ENCODE assay signal across 8 cellular contexts in the genomic region with DNA sequence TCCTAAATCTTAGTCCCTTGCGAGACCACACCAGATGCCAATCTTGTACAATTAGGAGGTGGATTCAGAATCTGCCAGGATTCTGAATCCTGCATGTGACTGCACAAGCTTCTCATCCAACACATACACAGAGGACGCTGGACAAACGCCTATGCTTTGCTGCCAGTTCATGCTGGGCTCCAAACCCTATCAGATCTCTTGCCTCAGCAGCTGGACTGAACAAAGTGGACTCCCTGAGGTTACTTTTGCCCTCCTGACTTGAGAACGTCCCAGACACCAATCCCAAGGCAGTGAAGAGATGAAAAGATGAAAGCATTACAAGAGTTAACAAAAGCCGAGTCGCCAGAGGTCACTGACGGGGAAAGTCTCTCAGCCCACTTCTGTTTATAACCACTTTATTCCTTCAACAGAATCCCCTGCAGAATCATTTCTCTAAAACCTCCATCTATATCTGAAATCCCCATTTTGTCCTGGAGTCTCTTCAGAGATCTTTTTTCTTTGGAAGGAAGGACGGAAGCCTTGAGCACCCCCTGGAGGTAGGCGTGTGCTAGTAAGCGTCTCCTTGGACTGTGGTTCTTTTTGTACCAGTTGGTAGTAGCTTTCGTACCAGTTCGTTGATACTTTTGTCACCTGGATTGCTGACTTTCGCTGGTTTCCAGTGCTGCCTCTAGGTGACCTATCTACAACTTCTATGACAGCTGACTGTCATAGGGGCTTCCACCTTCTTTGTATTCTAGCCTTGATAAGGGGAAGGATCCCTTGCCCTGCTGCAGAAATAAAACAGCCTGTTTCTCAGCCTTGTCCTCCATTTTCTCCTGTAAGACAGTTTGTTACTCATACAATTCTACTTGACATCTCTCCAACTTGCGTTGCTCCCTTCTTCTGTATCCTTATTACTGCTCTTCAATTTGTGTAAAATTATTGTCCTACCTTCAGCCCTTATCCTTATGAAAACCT. TPM values are rescaled to one million over a fixed set of nuclear protein-coding genes. Genes with fewer than 3 reads are reported as not detected.
DNase-seq lines count a peak whose midpoint lies in the region; ATAC-seq and TF ChIP-seq lines count a peak whose summit lies in the region.

No MANE protein-coding gene starts in this region.

- H3K27me3 ChIP-seq in dorsolateral prefrontal cortex (no peaks in the 10 kb centered on the region), lower lobe of right lung (ENCODE audit: low read depth) (no peaks in the 10 kb centered on the region)

- DNase-seq in AG04449 (ENCODE audit: low read depth, low spot score) (no peak), NCI-H2227 treated with DMSO at 0.1 percent for 48 hours (lab: John Stamatoyannopoulos, UW) (peak; percentile 41), dorsolateral prefrontal cortex (peak; percentile 46 to 72 (median 60)), lower lobe of right lung (peak; percentile 53)
- peak; percentile 26 for DNase-seq in activated CD4-positive, alpha-beta T cell treated with anti-CD3 and anti-CD28 coated beads for 1 hour
- peak; percentile 37 to 55 (median 54) for DNase-seq in stimulated activated CD4-positive, alpha-beta T cell treated with anti-CD3 and anti-CD28 coated beads, TNF-alpha, amount 100 ng/mL, for 48 hours (ENCODE audit: low read depth in 3 of 3)

- POLR2A ChIA-PET in AG04449 (lab: Yijun Ruan, JAX), result interaction anchor here (1.4 kb wide), 1 partner anchor 364 kb away, joined by 3 read pairs; a partner anchor contains a TSS

- intact Hi-C loops in dorsolateral prefrontal cortex (cut with DNase I) (loop anchor here (1.0 to 10.0 kb wide), 6 partner anchors 154 to 364 kb away; a partner anchor contains a TSS), lower lobe of right lung (cut with DNase I) (no loop called here)

- no peaks in the 10 kb centered on the region for H3K9me3 ChIP-seq in lower lobe of right lung

- TF ChIP-seq CTCF in AG04449 (IDR thresholded peaks at IDR 0.05; ENCODE audit: insufficient read depth, low read length, missing control alignments) (peak; percentile 83), dorsolateral prefrontal cortex (IDR thresholded peaks at IDR 0.05 in 54 of 56, conservative IDR thresholded peaks at IDR 0.05 in 2 of 56; ENCODE audit: low read depth in 1 of 56, partially characterized antibody in 56 of 56) (peak; percentile 63 to 95 (median 89)), lower lobe of right lung (IDR thresholded peaks at IDR 0.05) (peak; percentile 94)

- H3K4me1 ChIP-seq in lower lobe of right lung, result peaks cover 14% of the 10 kb centered on the region

- no peaks in the 10 kb centered on the region for H3K36me3 ChIP-seq in lower lobe of right lung

- CTCF ChIA-PET in AG04449 (lab: Yijun Ruan, JAX), result interaction anchor here (0.6 to 9.1 kb wide), 43 partner anchors 11 to 568 kb away, joined by 3 to 80 read pairs (median 5); a partner anchor contains a TSS

- peak overlapping the region; percentile 2; the same call in 1 of the 2 replicates for H3K4me3 ChIP-seq in AG04449 (ENCODE audit: low read depth, low read length)
- peak overlapping the region in 58 of 59 donors; percentile 2 to 64 (median 42) for H3K4me3 ChIP-seq in dorsolateral prefrontal cortex
- peak overlapping the region; percentile 36 for H3K4me3 ChIP-seq in lower lobe of right lung

- ATAC-seq in GM18858 (IDR thresholded peaks at IDR 0.05; ENCODE audit: unreplicated experiment) (peak; percentile 31), HG03108 (IDR thresholded peaks at IDR 0.05; ENCODE audit: unreplicated experiment) (peak; percentile 40), lower lobe of right lung (peak; percentile 94 to 95)

- H3K27ac ChIP-seq in dorsolateral prefrontal cortex (peak overlapping the region in 40 of 59 donors; percentile 5 to 80 (median 52)), lower lobe of right lung (no peak overlapping the region)

RNA-seq across cellular contexts. Expression of a gene that starts 26.1 kb away (rescaled TPM):
- 10 to 100 TPM; 19.7 to 40.3 (median 29.2) TPM for total RNA-seq in dorsolateral prefrontal cortex
- 21.0 TPM for total RNA-seq in lower lobe of right lung

Comparison
In these comparisons a context has a peak if more than half of its experiments do, and no peak if none do; other contexts are left out.
1. ATAC-seq: peak in every context shown above with its lines; median percentile 94 in lower lobe of right lung; 40 in HG03108; 31 in GM18858.